ENCODE assay signal across 8 cellular contexts in the genomic region with DNA sequence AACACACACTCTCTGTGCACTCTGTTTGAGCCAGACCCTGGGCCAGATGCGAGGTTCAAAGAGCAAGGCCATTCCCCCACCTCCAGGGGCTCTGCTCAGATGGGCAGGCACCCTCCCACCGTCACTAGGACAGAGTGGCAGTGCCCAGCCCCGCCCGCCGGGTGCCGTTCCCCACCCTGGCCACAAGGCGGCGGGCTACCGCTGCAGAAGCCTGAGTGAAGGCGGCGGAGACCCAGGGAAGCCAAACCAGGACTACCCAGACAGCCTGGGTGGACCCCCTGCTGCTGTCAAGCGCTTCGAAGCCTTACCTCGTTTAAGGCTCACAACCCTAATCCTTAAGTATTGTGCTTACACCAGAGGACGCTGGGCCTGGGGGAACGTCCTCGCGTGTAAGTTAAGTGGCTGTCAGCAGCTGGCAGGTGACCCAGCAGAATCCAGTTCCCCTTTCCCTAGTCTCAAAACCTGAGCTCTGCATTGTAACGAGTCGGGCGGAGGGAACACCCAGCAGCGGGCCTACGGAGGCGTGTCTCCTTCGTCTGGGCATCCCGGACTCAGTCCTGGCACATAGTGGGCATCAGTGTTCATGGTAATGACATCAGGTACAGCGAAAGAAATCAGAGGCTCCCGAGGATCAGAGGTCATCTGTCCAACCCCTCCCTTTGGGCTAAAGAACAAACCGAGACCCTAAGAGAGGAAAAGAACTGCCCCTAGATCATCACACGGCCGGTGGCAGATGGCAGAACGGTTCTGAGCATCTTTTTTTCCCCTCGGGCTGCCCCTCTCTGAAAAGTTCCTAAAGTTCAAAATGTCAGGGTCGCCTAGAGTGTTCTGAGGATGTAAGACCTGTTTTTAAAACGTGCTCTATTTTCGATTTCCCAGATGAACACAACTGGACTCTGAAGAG. TPM values are rescaled to one million over a fixed set of nuclear protein-coding genes. Genes with fewer than 3 reads are reported as not detected.
DNase-seq lines count a peak whose midpoint lies in the region; ATAC-seq and TF ChIP-seq lines count a peak whose summit lies in the region.

No MANE protein-coding gene starts in this region.

- H3K27me3 Mint-ChIP-seq in activated CD4-positive, alpha-beta memory T cell treated with anti-CD3 and anti-CD28 coated beads for 36 hours, result no peaks in the 10 kb centered on the region
- no peaks in the 10 kb centered on the region for H3K27me3 Mint-ChIP-seq in memory B cell

- H3K27ac ChIP-seq in dorsolateral prefrontal cortex, result peak overlapping the region in 26 of 59 donors; percentile 14 to 67 (median 39)

- POLR2A ChIA-PET in activated CD4-positive, alpha-beta memory T cell treated with anti-CD3 and anti-CD28 coated beads for 36 hours (lab: Charles Lee), result no interaction called here

- H3K27ac Mint-ChIP-seq in activated CD4-positive, alpha-beta memory T cell treated with anti-CD3 and anti-CD28 coated beads for 36 hours, result no peak overlapping the region
- peak overlapping the region; percentile 82 for H3K27ac Mint-ChIP-seq in memory B cell

- no peaks in the 10 kb centered on the region for H3K36me3 Mint-ChIP-seq in activated CD4-positive, alpha-beta memory T cell treated with anti-CD3 and anti-CD28 coated beads for 36 hours
- H3K36me3 Mint-ChIP-seq in memory B cell, result no peaks in the 10 kb centered on the region

- intact Hi-C loops in activated CD4-positive, alpha-beta memory T cell treated with anti-CD3 and anti-CD28 coated beads for 36 hours (cut with micrococcal nuclease), result no loop called here
- intact Hi-C loops in dorsolateral prefrontal cortex (cut with DNase I), result no loop called here

- DNase-seq in NCI-H187 (lab: John Stamatoyannopoulos, UW) (peak; percentile 34 to 73), NCI-H187 treated with DMSO at 0.1 percent for 48 hours (lab: John Stamatoyannopoulos, UW) (no peak), NCI-H748 treated with DMSO at 0.1 percent for 48 hours (lab: John Stamatoyannopoulos, UW) (peak; percentile 73), dorsolateral prefrontal cortex (peak; percentile 54 to 87 (median 68)), memory B cell (ENCODE audit: low spot score in 2 of 2) (peak; percentile 84 to 96)
- DNase-seq in activated CD4-positive, alpha-beta memory T cell treated with anti-CD3 and anti-CD28 coated beads for 36 hours, result peak; percentile 87
- peak; percentile 47 to 58 for DNase-seq in stimulated activated CD8-positive, alpha-beta memory T cell treated with anti-CD3 and anti-CD28 coated beads, Interleukin-15, amount 100 ng/mL, for 4 hours (ENCODE audit: low read depth in 2 of 2)

- H3K4me1 Mint-ChIP-seq in activated CD4-positive, alpha-beta memory T cell treated with anti-CD3 and anti-CD28 coated beads for 36 hours (ENCODE audit: low read depth), result peaks cover 21% of the 10 kb centered on the region
- H3K4me1 Mint-ChIP-seq in memory B cell, result peaks cover 20% of the 10 kb centered on the region

- TF ChIP-seq CTCF in dorsolateral prefrontal cortex (IDR thresholded peaks at IDR 0.05 in 54 of 56, conservative IDR thresholded peaks at IDR 0.05 in 2 of 56; ENCODE audit: low read depth in 1 of 56, partially characterized antibody in 56 of 56), result peak; percentile 77 to 99 (median 97)

- H3K4me3 Mint-ChIP-seq in activated CD4-positive, alpha-beta memory T cell treated with anti-CD3 and anti-CD28 coated beads for 36 hours, result peak overlapping the region; percentile 40
- peak overlapping the region; percentile 87 for H3K4me3 Mint-ChIP-seq in memory B cell

- H3K27me3 ChIP-seq in dorsolateral prefrontal cortex, result peaks cover 0 to 42% (median 27%) of the 10 kb centered on the region in 45 donors

- CTCF ChIA-PET in activated CD4-positive, alpha-beta memory T cell treated with anti-CD3 and anti-CD28 coated beads for 36 hours (lab: Charles Lee), result interaction anchor here (0.7 to 1.5 kb wide), 9 partner anchors 12 to 277 kb away, joined by 3 to 5 read pairs (median 3); no protein-coding TSS in a partner anchor

- ATAC-seq in HG03460 (IDR thresholded peaks at IDR 0.05; ENCODE audit: unreplicated experiment), result peak; percentile 34
- ATAC-seq in memory B cell (ENCODE audit: low read depth), result peak; percentile 69

- peak overlapping the region in 29 of 59 donors; percentile 5 to 57 (median 28) for H3K4me3 ChIP-seq in dorsolateral prefrontal cortex

- no peaks in the 10 kb centered on the region for H3K9me3 Mint-ChIP-seq in activated CD4-positive, alpha-beta memory T cell treated with anti-CD3 and anti-CD28 coated beads for 36 hours
- no peaks in the 10 kb centered on the region for H3K9me3 Mint-ChIP-seq in memory B cell

RNA-seq across cellular contexts. Expression of a gene that starts 4.4 kb away (rescaled TPM):
- 10 to 100 TPM; 41.7 to 44.3 TPM for total RNA-seq in activated CD4-positive, alpha-beta memory T cell treated with anti-CD3 and anti-CD28 coated beads for 36 hours
- 10 to 100 TPM in 119 of 120 experiments, 1 to 10 TPM in 1; 9.6 to 37.2 (median 18.9) TPM for total RNA-seq in dorsolateral prefrontal cortex
